ENCODE assay signal across 18 cellular contexts in the genomic region with DNA sequence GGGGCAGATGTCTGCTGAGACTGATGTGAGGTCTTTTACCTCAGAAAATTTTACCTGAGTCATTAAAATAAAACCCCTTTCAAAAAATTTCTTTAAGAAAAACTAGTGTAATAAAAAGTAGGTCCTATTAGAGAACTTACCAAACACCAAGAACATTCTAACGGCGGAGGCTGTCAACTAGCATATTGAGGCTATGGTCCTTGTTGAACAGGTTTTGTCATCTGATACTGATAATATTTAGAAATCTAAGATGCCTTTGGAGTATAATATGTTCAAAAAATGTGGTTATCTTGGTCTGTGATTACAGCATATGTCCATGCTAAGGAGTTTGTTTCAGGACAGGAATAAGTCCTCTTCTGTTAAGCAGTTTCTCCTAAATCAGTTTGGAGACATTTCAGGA.
"Had no signal": no experiment of that assay in that cellular context is flagged by ENCODE, and none has a peak within 500 bp of the region (broad histone marks: within the 10 kb centered on the region; RNA-seq: fewer than 3 reads in every experiment).

No MANE protein-coding gene starts in this region.

- H3K27ac ChIP-seq: sigmoid colon, stomach, thoracic aorta, transverse colon had no signal

- H3K36me3 ChIP-seq: thoracic aorta, transverse colon, uterus had no signal

- H3K4me1 ChIP-seq: transverse colon, uterus had no signal

- DNase-seq: effector memory CD4-positive, alpha-beta T cell; heart left ventricle; hypothalamus; kidney glomerular epithelial cell; mammary epithelial cell; mucosa of descending colon; natural killer cell; posterior cingulate gyrus; sigmoid colon; small intestine; stimulated activated CD4-positive, alpha-beta T cell treated with anti-CD3 and anti-CD28 coated beads, Interleukin-12 subunit alpha, Interleukin-12 subunit beta, amount 100 ng/mL, for 4 hours; stimulated activated naive CD4-positive, alpha-beta T cell; stomach; substantia nigra; transverse colon; uterus had no signal

- H3K27me3 ChIP-seq: heart left ventricle, sigmoid colon, stomach, transverse colon, uterus had no signal

- H3K9me3 ChIP-seq: mucosa of descending colon, sigmoid colon, stomach, thoracic aorta, transverse colon, uterus had no signal

- ATAC-seq: esophagus mucosa, heart left ventricle, mucosa of descending colon, natural killer cell had no signal

- H3K4me3 ChIP-seq: heart left ventricle, mucosa of descending colon, sigmoid colon, stomach, thoracic aorta, transverse colon, uterus had no signal
